Comparison of ENCODE assay signal across 1 cellular context in genomic region chr13:70183041-70183440, GRCh38.
TF ChIP-seq lines count a peak whose summit lies in the region.

No MANE protein-coding gene starts in this region.

TF ChIP-seq in HCT116, 20 proteins besides CTCF, POLR2A, EP300 and RAD21 (continued from another document):
- TF ChIP-seq ATF3 (IDR thresholded peaks at IDR 0.05), result no peak
- no peak for TF ChIP-seq POLR2AphosphoS5 (IDR thresholded peaks at IDR 0.05; ENCODE audit: low read depth, low read length)
- no peak for TF ChIP-seq SRF (IDR thresholded peaks at IDR 0.05; ENCODE audit: low read depth)
- no peak for TF ChIP-seq EGR1 (IDR thresholded peaks at IDR 0.05; ENCODE audit: low read depth)
- no peak for TF ChIP-seq EZH2 (IDR thresholded peaks at IDR 0.05)
- TF ChIP-seq FOSL1 (IDR thresholded peaks at IDR 0.05; ENCODE audit: low read depth), result no peak
- TF ChIP-seq, protein P1, sequence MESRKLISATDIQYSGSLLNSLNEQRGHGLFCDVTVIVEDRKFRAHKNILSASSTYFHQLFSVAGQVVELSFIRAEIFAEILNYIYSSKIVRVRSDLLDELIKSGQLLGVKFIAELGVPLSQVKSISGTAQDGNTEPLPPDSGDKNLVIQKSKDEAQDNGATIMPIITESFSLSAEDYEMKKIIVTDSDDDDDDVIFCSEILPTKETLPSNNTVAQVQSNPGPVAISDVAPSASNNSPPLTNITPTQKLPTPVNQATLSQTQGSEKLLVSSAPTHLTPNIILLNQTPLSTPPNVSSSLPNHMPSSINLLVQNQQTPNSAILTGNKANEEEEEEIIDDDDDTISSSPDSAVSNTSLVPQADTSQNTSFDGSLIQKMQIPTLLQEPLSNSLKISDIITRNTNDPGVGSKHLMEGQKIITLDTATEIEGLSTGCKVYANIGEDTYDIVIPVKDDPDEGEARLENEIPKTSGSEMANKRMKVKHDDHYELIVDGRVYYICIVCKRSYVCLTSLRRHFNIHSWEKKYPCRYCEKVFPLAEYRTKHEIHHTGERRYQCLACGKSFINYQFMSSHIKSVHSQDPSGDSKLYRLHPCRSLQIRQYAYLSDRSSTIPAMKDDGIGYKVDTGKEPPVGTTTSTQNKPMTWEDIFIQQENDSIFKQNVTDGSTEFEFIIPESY (IDR thresholded peaks at IDR 0.05; ENCODE audit: extremely low read depth, insufficient replicate concordance, low read length), result no peak
